ENCODE assay signal across 21 cellular contexts in genomic region chr18:27600245-27600644, GRCh38.
DNase-seq lines count a peak whose midpoint lies in the region; ATAC-seq, FAIRE-seq and TF ChIP-seq lines count a peak whose summit lies in the region.
"Had no signal": no experiment of that assay in that cellular context is flagged by ENCODE, and none has a peak within 500 bp of the region (broad histone marks: within the 10 kb centered on the region; RNA-seq: fewer than 3 reads in every experiment).

No MANE protein-coding gene starts in this region.

- no peak overlapping the region for H3K14ac ChIP-seq in H1 (ENCODE audit: insufficient read length)

- DNase-seq in GM12865 (ENCODE audit: low read depth) (peak; percentile 14), H1 (ENCODE audit: low read depth in 1 of 2, low spot score in 2 of 2) (no peak), 8988T (no peak), Peyer's patch (no peak), NCI-H748 treated with DMSO at 0.1 percent for 48 hours (lab: John Stamatoyannopoulos, UW) (no peak)
- DNase-seq: AML-193; Caco-2; CD8-positive, alpha-beta memory T cell; DMS53; GF-D8; GOT3 had no signal

- no peak overlapping the region for H3K23ac ChIP-seq in H1 (ENCODE audit: insufficient read length)

- no peak overlapping the region for H2AK5ac ChIP-seq in H1 (ENCODE audit: low read depth, low read length)

- TF ChIP-seq POLR2A in H1 (IDR thresholded peaks at IDR 0.05; ENCODE audit: control extremely low read depth in 1 of 2, low read depth in 2 of 2, low read length in 2 of 2), result no peak
- no peak for TF ChIP-seq POLR2A in Peyer's patch (IDR thresholded peaks at IDR 0.05)

- H3K4me2 ChIP-seq in H1 (ENCODE audit: insufficient read depth in 1 of 2, low read depth in 2 of 2, low read length in 2 of 2), result no peak overlapping the region
- H3K4me2 ChIP-seq: BLaER1, KMS-11 had no signal

- 0 out of 2 replicates have a peak overlapping the region, but pooled peaks have one; percentile 54 for H2BK15ac ChIP-seq in H1 (ENCODE audit: low read length)

- 0 out of 4 replicates have a peak, but pooled peaks cover 0 to 5% of the 10 kb centered on the region in 2 experiments for H3K9me3 ChIP-seq in H1 (ENCODE audit: insufficient read depth in 2 of 2, low read depth in 1 of 2, low read length in 1 of 2)
- H3K9me3 ChIP-seq in Peyer's patch, result no peaks in the 10 kb centered on the region
- H3K9me3 ChIP-seq: BLaER1, Caco-2, HAP-1 had no signal

- no peaks in the 10 kb centered on the region for H3K27me3 ChIP-seq in H1 (replicated peaks in 1 of 4; ENCODE audit: control insufficient read depth in 3 of 4, extremely low read depth in 1 of 4, insufficient read depth in 3 of 4, low read length in 3 of 4)
- H3K27me3 ChIP-seq in Peyer's patch, result no peaks in the 10 kb centered on the region
- H3K27me3 ChIP-seq: BLaER1 had no signal

- no peak overlapping the region for H4K5ac ChIP-seq in H1 (ENCODE audit: insufficient read length, low read depth, low read length)

- H2BK12ac ChIP-seq in H1 (ENCODE audit: low read depth, low read length), result no peak overlapping the region; the same call in 1 of the 2 replicates

- no peak for TF ChIP-seq RAD21 in H1 (IDR thresholded peaks at IDR 0.05 in 1 of 2, conservative IDR thresholded peaks at IDR 0.05 in 1 of 2; ENCODE audit: low read depth in 2 of 2, low read length in 2 of 2)

- H4K91ac ChIP-seq in H1 (replicated peaks; ENCODE audit: insufficient read length, low read length), result no peak overlapping the region

- H3K36me3 ChIP-seq in H1 (ENCODE audit: control insufficient read depth in 2 of 4, insufficient read depth in 4 of 4, low read length in 3 of 4), result no peaks in the 10 kb centered on the region
- H3K36me3 ChIP-seq in Peyer's patch, result no peaks in the 10 kb centered on the region
- H3K36me3 ChIP-seq: BLaER1, HAP-1 had no signal

- POLR2A ChIA-PET in H1 (lab: Charles Lee; ENCODE audit: partially characterized antibody), result no interaction called here

- H3K4me1 ChIP-seq in H1 (replicated peaks in 1 of 4; ENCODE audit: control insufficient read depth in 3 of 4, insufficient read depth in 4 of 4, low read length in 3 of 4) (peaks cover 0 to 6% (median 4%) of the 10 kb centered on the region in 4 experiments; a peak in 3 of 7 replicates), Peyer's patch (no peaks in the 10 kb centered on the region)
- H3K4me1 ChIP-seq: Caco-2, HAP-1 had no signal

- no peaks in the 10 kb centered on the region for H3K79me2 ChIP-seq in H1 (ENCODE audit: control insufficient read depth in 1 of 2, insufficient read depth in 2 of 2, low read length in 2 of 2)

- TF ChIP-seq EP300 in H1 (IDR thresholded peaks at IDR 0.05; ENCODE audit: borderline replicate concordance in 1 of 2, low read depth in 2 of 2, low read length in 2 of 2), result no peak

- H3K79me1 ChIP-seq in H1 (ENCODE audit: low read depth, low read length), result no peaks in the 10 kb centered on the region

- no peak overlapping the region for H2BK20ac ChIP-seq in H1 (ENCODE audit: low read length)

- TF ChIP-seq CTCF in GM12865 (IDR thresholded peaks at IDR 0.05; ENCODE audit: insufficient read depth, low read depth, low read length, missing control alignments) (no peak), H1 (IDR thresholded peaks at IDR 0.05; ENCODE audit: control extremely low read depth in 1 of 3, insufficient read depth in 1 of 3, low read depth in 1 of 3, low read length in 3 of 3) (no peak), Peyer's patch (IDR thresholded peaks at IDR 0.05) (no peak)

- H4K8ac ChIP-seq in H1 (ENCODE audit: extremely low read depth, insufficient read depth, low read length), result no peak overlapping the region

- H2BK5ac ChIP-seq in H1 (ENCODE audit: low read depth, low read length), result no peak overlapping the region

- no peak overlapping the region for H2BK120ac ChIP-seq in H1 (replicated peaks; ENCODE audit: low read depth, low read length)

- no peak overlapping the region for H3K9ac ChIP-seq in H1 (replicated peaks in 1 of 4; ENCODE audit: extremely low read depth in 1 of 4, low read depth in 3 of 4, low read length in 3 of 4)
- H3K9ac ChIP-seq: BLaER1, KMS-11 had no signal

- ATAC-seq in GM18907 (IDR thresholded peaks at IDR 0.05; ENCODE audit: unreplicated experiment) (peak; percentile 61), HG03432 (IDR thresholded peaks at IDR 0.05; ENCODE audit: unreplicated experiment) (peak; percentile 49), HG03354 (IDR thresholded peaks at IDR 0.05; ENCODE audit: poor library complexity, severe bottlenecking, unreplicated experiment) (no peak)
- ATAC-seq: HepG2 had no signal

- CTCF ChIA-PET in H1 (lab: Charles Lee; ENCODE audit: partially characterized antibody), result interaction anchor here (0.5 to 3.1 kb wide), 31 partner anchors 8 to 789 kb away, joined by 3 to 24 read pairs (median 3); no protein-coding TSS in a partner anchor

- no peak for FAIRE-seq in H1 (lab: Jason Lieb, UNC)
- FAIRE-seq: GM18507, HepG2, HTR-8/SVneo had no signal

- H3K4ac ChIP-seq in H1 (replicated peaks; ENCODE audit: insufficient read length, low read depth, low read length), result no peak overlapping the region

- H3K18ac ChIP-seq in H1 (ENCODE audit: extremely low read depth, low read length), result no peak overlapping the region

- no peak overlapping the region for H3K4me3 ChIP-seq in GM12865 (ENCODE audit: low read depth, low read length)
- H3K4me3 ChIP-seq in H1 (ENCODE audit: extremely low read depth in 1 of 4, insufficient read depth in 2 of 4, low read depth in 3 of 4, low read length in 4 of 4), result no peak overlapping the region
- H3K4me3 ChIP-seq in Peyer's patch, result no peak overlapping the region
- H3K4me3 ChIP-seq: BLaER1, HAP-1 had no signal

- H2AFZ ChIP-seq in H1 (ENCODE audit: low read length), result no peak overlapping the region

- no peak overlapping the region for H3K56ac ChIP-seq in H1 (replicated peaks; ENCODE audit: insufficient read length, low read depth, low read length)

- no peaks in the 10 kb centered on the region for H4K20me1 ChIP-seq in H1 (replicated peaks in 1 of 2; ENCODE audit: control insufficient read depth in 1 of 2, insufficient read depth in 2 of 2, low read length in 2 of 2)
- H4K20me1 ChIP-seq: BLaER1 had no signal

- H3K27ac ChIP-seq in H1 (ENCODE audit: low read depth, low read length) (no peak overlapping the region), Peyer's patch (no peak overlapping the region)
- H3K27ac ChIP-seq: 22Rv1, BLaER1, KMS-11 had no signal

- no peaks in the 10 kb centered on the region for H3K23me2 ChIP-seq in H1 (ENCODE audit: low read depth, low read length)

TF ChIP-seq in H1, 55 proteins besides CTCF, POLR2A, EP300 and RAD21 (continues in another document):
- no peak for TF ChIP-seq POU5F1 (IDR thresholded peaks at IDR 0.05; ENCODE audit: low read depth, low read length)
- no peak for TF ChIP-seq MAFK (IDR thresholded peaks at IDR 0.05; ENCODE audit: low read depth, low read length)
- TF ChIP-seq SIX5 (IDR thresholded peaks at IDR 0.05; ENCODE audit: low read depth, low read length), result no peak
- no peak for TF ChIP-seq POLR2AphosphoS5 (IDR thresholded peaks at IDR 0.05; ENCODE audit: low read depth, low read length)
- no peak for TF ChIP-seq RNF2 (IDR thresholded peaks at IDR 0.05; ENCODE audit: borderline replicate concordance, low read depth, low read length, missing control alignments, poor library complexity, severe bottlenecking)
- TF ChIP-seq BRCA1 (IDR thresholded peaks at IDR 0.05; ENCODE audit: low read depth, low read length), result no peak
